1 cellular context compared by ENCODE assay signal in genomic region chr17:67474081-67474661, GRCh38.
TF ChIP-seq lines count a peak whose summit lies in the region.

No MANE protein-coding gene starts in this region.

TF ChIP-seq in GM12878, 131 proteins besides CTCF, POLR2A, EP300 and RAD21 (continued from another document):
- TF ChIP-seq IRF3 (IDR thresholded peaks at IDR 0.05) (no peak), RUNX3 (IDR thresholded peaks at IDR 0.05; ENCODE audit: low read length) (peak; percentile 31; the same call in 1 of the 2 replicates), ASH2L (IDR thresholded peaks at IDR 0.05; ENCODE audit: borderline replicate concordance, low read depth) (no peak), NRF1 (conservative IDR thresholded peaks at IDR 0.05; ENCODE audit: low read depth, low read length) (no peak), BACH1 (IDR thresholded peaks at IDR 0.05; ENCODE audit: borderline replicate concordance) (no peak), RBBP5 (conservative IDR thresholded peaks at IDR 0.05) (no peak)
